ENCODE assay signal across 8 cellular contexts in genomic region chr6:29976588-29977424, GRCh38. TPM values are rescaled to one million over a fixed set of nuclear protein-coding genes. Genes with fewer than 3 reads are reported as not detected.
DNase-seq lines count a peak whose midpoint lies in the region; ATAC-seq and TF ChIP-seq lines count a peak whose summit lies in the region.

No MANE protein-coding gene starts in this region.

- H3K9me3 Mint-ChIP-seq in activated naive CD8-positive, alpha-beta T cell treated with anti-CD3 and anti-CD28 coated beads, Interleukin-2, amount 50 U/mL, for 24 hours: no peaks in the 10 kb centered on the region

- WGBS in transverse colon (ENCODE audit: low coverage in 1 of 2), 2 donors: 1% methylated on average over 53 of the region's 66 CpGs; no CpG with 5 or more reads in 1 of the 2 donors

- ATAC-seq in SK-N-SH treated with all-trans-retinoic acid at 6 μM for 48 hours: peak; percentile 96
- peak; percentile 88 for ATAC-seq in activated naive CD8-positive, alpha-beta T cell treated with anti-CD3 and anti-CD28 coated beads, Interleukin-2, amount 50 U/mL, for 24 hours

- peaks cover 6 to 29% (median 24%) of the 10 kb centered on the region in 4 donors for H3K4me1 ChIP-seq in transverse colon

- peak overlapping the region; percentile 80 for H3K4me3 Mint-ChIP-seq in activated naive CD8-positive, alpha-beta T cell treated with anti-CD3 and anti-CD28 coated beads, Interleukin-2, amount 50 U/mL, for 24 hours

- peak; percentile 45 for TF ChIP-seq CTCF in AG09309 (IDR thresholded peaks at IDR 0.05; ENCODE audit: control insufficient read depth, insufficient read depth, low read depth, low read length, missing control alignments)
- peak in 4 of 5 experiments; percentile 23 to 65 (median 40) for TF ChIP-seq CTCF in transverse colon (IDR thresholded peaks at IDR 0.05)

- intact Hi-C loops in head of caudate nucleus (cut with DNase I): no loop called here
- intact Hi-C loops in transverse colon (cut with DNase I; ENCODE audit: low total_unique reads): loop anchor here (2.0 to 5.0 kb wide), 2 partner anchors 34 to 90 kb away; partner anchors contain the start of gene HLA-A

- in situ Hi-C loops in transverse colon (cut with MboI; ENCODE audit: low pct_ligation_motif_present in 1 of 4, low pct_unique_long_range_greater_than_20kb in 1 of 4, low sequenced_read_pairs in 3 of 4): no loop called here

- no peaks in the 10 kb centered on the region for H3K9me3 ChIP-seq in transverse colon

- H3K4me3 ChIP-seq in AG09309 (ENCODE audit: control insufficient read depth, low read depth, low read length) (peak overlapping the region; percentile 60), transverse colon (peak overlapping the region; percentile 22 to 59 (median 50))

- no peaks in the 10 kb centered on the region for H3K36me3 Mint-ChIP-seq in activated naive CD8-positive, alpha-beta T cell treated with anti-CD3 and anti-CD28 coated beads, Interleukin-2, amount 50 U/mL, for 24 hours (ENCODE audit: low read depth)

- TF ChIP-seq POLR2A in transverse colon (IDR thresholded peaks at IDR 0.05): peak; percentile 72

- DNase-seq in AG09309 (ENCODE audit: low read depth) (no peak), GM19240 (ENCODE audit: insufficient read length, low spot score) (peak; percentile 23), Kasumi-1 (lab: John Stamatoyannopoulos, UW) (peak; percentile 69 to 80), head of caudate nucleus (peak; percentile 26 to 90 (median 75)), nucleus accumbens (lab: John Stamatoyannopoulos, UW) (peak in 48 of 56 donors; percentile 8 to 74 (median 40)), transverse colon (peak; percentile 84)
- DNase-seq in activated naive CD8-positive, alpha-beta T cell treated with anti-CD3 and anti-CD28 coated beads, Interleukin-2, amount 50 U/mL, for 24 hours: peak; percentile 65

- H3K27me3 Mint-ChIP-seq in activated naive CD8-positive, alpha-beta T cell treated with anti-CD3 and anti-CD28 coated beads, Interleukin-2, amount 50 U/mL, for 24 hours: peaks cover 62% of the 10 kb centered on the region

- peak overlapping the region; percentile 83 to 93 (median 92) for H3K27ac ChIP-seq in transverse colon

- peaks cover 5% of the 10 kb centered on the region for H3K27me3 ChIP-seq in transverse colon

- H3K27ac Mint-ChIP-seq in activated naive CD8-positive, alpha-beta T cell treated with anti-CD3 and anti-CD28 coated beads, Interleukin-2, amount 50 U/mL, for 24 hours: peak overlapping the region; percentile 34

- peaks cover 31% of the 10 kb centered on the region for H3K4me1 Mint-ChIP-seq in activated naive CD8-positive, alpha-beta T cell treated with anti-CD3 and anti-CD28 coated beads, Interleukin-2, amount 50 U/mL, for 24 hours

- no peak for TF ChIP-seq EP300 in transverse colon (IDR thresholded peaks at IDR 0.05; ENCODE audit: low read depth)

- H3K36me3 ChIP-seq in transverse colon: no peaks in the 10 kb centered on the region

TF ChIP-seq in SK-N-SH treated with all-trans-retinoic acid at 6 μM for 48 hours, 23 proteins besides CTCF, POLR2A, EP300 and RAD21:
- TF ChIP-seq RARB (CRISPR knock-in tag; IDR thresholded peaks at IDR 0.05): no peak
- no peak for TF ChIP-seq ESRRG (CRISPR knock-in tag; IDR thresholded peaks at IDR 0.05)
- peak; percentile 100 for TF ChIP-seq ZNF8 (CRISPR knock-in tag; IDR thresholded peaks at IDR 0.05)
- no peak for TF ChIP-seq ZC3H10 (CRISPR knock-in tag; IDR thresholded peaks at IDR 0.05)
- TF ChIP-seq ISL1 (CRISPR knock-in tag; IDR thresholded peaks at IDR 0.05): no peak

RNA-seq across cellular contexts. Expression of gene HLA-A, which starts 34.5 kb away (rescaled TPM):
- total RNA-seq in transverse colon: 1,000 to 10,000 TPM in 3 of 4 donors, 100 to 1,000 TPM in 1; 733 to 1,932 (median 1,470) TPM
